10 cellular contexts compared by ENCODE assay signal in the genomic region with DNA sequence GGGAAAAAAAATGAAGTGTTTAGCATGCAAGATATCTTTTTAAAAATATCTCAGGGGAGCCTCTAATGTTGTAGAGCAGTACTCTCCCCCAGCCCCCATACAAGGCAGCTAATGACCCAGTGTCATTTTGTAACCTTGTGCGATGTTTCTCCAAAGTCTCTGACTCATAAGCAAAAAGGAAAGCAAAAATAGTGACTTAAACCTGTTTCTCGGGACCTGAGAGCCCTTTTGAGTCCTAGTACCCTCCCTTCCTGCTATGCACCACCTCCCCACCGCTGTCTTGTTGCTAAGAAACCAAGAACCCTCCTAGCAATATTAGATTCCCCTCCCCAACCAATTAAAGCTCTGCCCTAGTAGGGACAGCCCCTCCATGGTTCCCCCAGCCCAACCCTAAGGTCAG. TPM values are rescaled to one million over a fixed set of nuclear protein-coding genes. Genes with fewer than 3 reads are reported as not detected.
DNase-seq lines count a peak whose midpoint lies in the region; ATAC-seq and TF ChIP-seq lines count a peak whose summit lies in the region.
"Had no signal": no experiment of that assay in that cellular context is flagged by ENCODE, and none has a peak within 500 bp of the region (broad histone marks: within the 10 kb centered on the region; RNA-seq: fewer than 3 reads in every experiment).

No MANE protein-coding gene starts in this region.

- no peak for TF ChIP-seq EP300 in upper lobe of left lung (IDR thresholded peaks at IDR 0.05)
- TF ChIP-seq EP300 in gastroesophageal sphincter (IDR thresholded peaks at IDR 0.05): no peak

- H3K27ac ChIP-seq in upper lobe of left lung: no peak overlapping the region
- H3K27ac ChIP-seq in gastroesophageal sphincter: no peak overlapping the region
- H3K27ac ChIP-seq in heart left ventricle: no peak overlapping the region

- H3K4me3 ChIP-seq in upper lobe of left lung (no peak overlapping the region), gastroesophageal sphincter (no peak overlapping the region), heart left ventricle (no peak overlapping the region)
- H3K4me3 ChIP-seq: lung had no signal

- H3K9me3 ChIP-seq in upper lobe of left lung (no peaks in the 10 kb centered on the region), gastroesophageal sphincter (no peaks in the 10 kb centered on the region), heart left ventricle (no peaks in the 10 kb centered on the region)

- ATAC-seq in HG03097 (IDR thresholded peaks at IDR 0.05; ENCODE audit: low FRiP score, unreplicated experiment) (peak; percentile 74), sciatic nerve (peak; percentile 11), upper lobe of left lung (ENCODE audit: low FRiP score in 2 of 2) (no peak), gastroesophageal sphincter (no peak), heart left ventricle (no peak)

- DNase-seq in NK-92 treated with Interleukin-12 subunit alpha and Interleukin-12 subunit beta, amount 100 ng/mL, for 24 hours (lab: John Stamatoyannopoulos, UW): peak; percentile 47
- no peak for DNase-seq in NK-92 (lab: John Stamatoyannopoulos, UW; ENCODE audit: unreplicated experiment)
- peak; percentile 60 to 65 for DNase-seq in activated T-cell treated with anti-CD3 and anti-CD28 coated beads, Interleukin-2, amount 50 U/mL, for 48 hours
- DNase-seq in sciatic nerve (ENCODE audit: low spot score): no peak
- DNase-seq in upper lobe of left lung: no peak
- DNase-seq in heart left ventricle: no peak

- TF ChIP-seq POLR2A in upper lobe of left lung (IDR thresholded peaks at IDR 0.05) (no peak), gastroesophageal sphincter (IDR thresholded peaks at IDR 0.05) (no peak), heart left ventricle (IDR thresholded peaks at IDR 0.05) (no peak)

- intact Hi-C loops in sciatic nerve (cut with DNase I): no loop called here
- intact Hi-C loops in heart left ventricle (cut with DNase I): no loop called here

- H3K36me3 ChIP-seq in upper lobe of left lung (no peaks in the 10 kb centered on the region), gastroesophageal sphincter (no peaks in the 10 kb centered on the region), heart left ventricle (no peaks in the 10 kb centered on the region)

- 45 to 48% methylated on average over 3 of the region's 3 CpGs for WGBS in upper lobe of left lung, 2 donors
- WGBS in gastroesophageal sphincter (ENCODE audit: low coverage in 1 of 2), 2 donors: 24 to 34% methylated on average over 3 of the region's 3 CpGs
- 25 to 39% (median 37%) methylated on average over 3 of the region's 3 CpGs for WGBS in heart left ventricle, 4 donors

- H3K4me1 ChIP-seq in upper lobe of left lung (peaks cover 6 to 16% (median 9%) of the 10 kb centered on the region in 4 donors), gastroesophageal sphincter (peaks cover 0 to 29% (median 3%) of the 10 kb centered on the region in 3 donors), heart left ventricle (peaks cover 0 to 41% (median 13%) of the 10 kb centered on the region in 12 donors)

- TF ChIP-seq CTCF in upper lobe of left lung (IDR thresholded peaks at IDR 0.05) (no peak), gastroesophageal sphincter (IDR thresholded peaks at IDR 0.05) (no peak), heart left ventricle (IDR thresholded peaks at IDR 0.05) (no peak)

- H3K27me3 ChIP-seq in upper lobe of left lung: no peaks in the 10 kb centered on the region
- H3K27me3 ChIP-seq in gastroesophageal sphincter: no peaks in the 10 kb centered on the region
- no peaks in the 10 kb centered on the region for H3K27me3 ChIP-seq in heart left ventricle

RNA-seq across cellular contexts. Expression of a gene that starts 2.8 kb away (rescaled TPM):
- total RNA-seq in sciatic nerve: 3.3 TPM
- total RNA-seq in upper lobe of left lung: 10 to 100 TPM in 1 of 6 donors, 1 to 10 TPM in 5; 1.0 to 14.7 (median 4.2) TPM
- under 1 TPM in 2 of 4 donors, not detected in 2; 0.27 to 0.31 TPM for total RNA-seq in gastroesophageal sphincter
- 1 to 10 TPM in 2 of 9 donors, under 1 TPM in 6, not detected in 1; 0.42 to 2.4 (median 0.83) TPM for total RNA-seq in heart left ventricle
- under 1 TPM; 0.29 to 0.46 TPM for polyA plus RNA-seq in heart left ventricle

RNA-seq across cellular contexts. Expression of a gene that starts 21.5 kb away (rescaled TPM):
- total RNA-seq in sciatic nerve (0.27 TPM), upper lobe of left lung (10 to 100 TPM in 1 of 6 donors, 1 to 10 TPM in 2, under 1 TPM in 2, not detected in 1; 0.74 to 14.4 (median 1.2) TPM), gastroesophageal sphincter (1 to 10 TPM in 1 of 4 donors, not detected in 3; 7.3 TPM), heart left ventricle (10 to 100 TPM in 6 of 9 donors, 1 to 10 TPM in 3; 8.9 to 29.5 (median 12.6) TPM)
- 10 to 100 TPM in 1 of 2 donors, 1 to 10 TPM in 1; 9.0 to 22.1 TPM for polyA plus RNA-seq in heart left ventricle
- total RNA-seq: SK-MEL-5 had no signal

RNA-seq across cellular contexts. Expression of a gene that starts 32.4 kb away (rescaled TPM):
- 33.3 TPM for total RNA-seq in sciatic nerve
- 10 to 100 TPM; 26.8 to 47.3 (median 34.9) TPM for total RNA-seq in upper lobe of left lung
- 10 to 100 TPM; 10.7 to 26.3 (median 21.3) TPM for total RNA-seq in gastroesophageal sphincter
- 10 to 100 TPM; 30.9 to 50.0 (median 42.8) TPM for total RNA-seq in heart left ventricle
- 10 to 100 TPM; 36.2 to 43.7 TPM for polyA plus RNA-seq in heart left ventricle

RNA-seq across cellular contexts. Expression of a gene that starts 35.9 kb away (rescaled TPM):
- total RNA-seq in sciatic nerve (37.5 TPM), upper lobe of left lung (100 to 1,000 TPM in 2 of 6 donors, 10 to 100 TPM in 4; 32.9 to 111 (median 46.4) TPM), gastroesophageal sphincter (10 to 100 TPM; 45.0 to 75.3 (median 59.8) TPM), heart left ventricle (10 to 100 TPM; 21.6 to 83.0 (median 67.1) TPM)
- polyA plus RNA-seq in heart left ventricle: 10 to 100 TPM; 13.8 to 52.3 TPM

RNA-seq across cellular contexts. Expression of a gene that starts 42.4 kb away (rescaled TPM):
- not detected for total RNA-seq in sciatic nerve
- total RNA-seq in upper lobe of left lung: under 1 TPM in 4 of 6 donors, not detected in 2; 0.13 to 0.30 (median 0.21) TPM
- total RNA-seq in gastroesophageal sphincter: not detected
- under 1 TPM in 2 of 9 donors, not detected in 7; 0.15 to 0.27 TPM for total RNA-seq in heart left ventricle
- polyA plus RNA-seq in heart left ventricle: under 1 TPM in 1 of 2 donors, not detected in 1; 0.15 TPM
- total RNA-seq: SK-MEL-5 had no signal

Comparison
In these comparisons a context has a peak if more than half of its experiments do, and no peak if none do; other contexts are left out.
1. DNase-seq: peak in NK-92 treated with Interleukin-12 subunit alpha and Interleukin-12 subunit beta, amount 100 ng/mL, for 24 hours (single experiment) and activated T-cell treated with anti-CD3 and anti-CD28 coated beads, Interleukin-2, amount 50 U/mL, for 48 hours (2 of 2); none in NK-92 (single experiment), sciatic nerve (single experiment), upper lobe of left lung (0 of 2) and heart left ventricle (0 of 5).
2. ATAC-seq: peak in HG03097 (single experiment) and sciatic nerve (single experiment); none in upper lobe of left lung (0 of 2), gastroesophageal sphincter (single experiment) and heart left ventricle (0 of 4).